Comparison of ENCODE assay signal across 8 cellular contexts in the genomic region with DNA sequence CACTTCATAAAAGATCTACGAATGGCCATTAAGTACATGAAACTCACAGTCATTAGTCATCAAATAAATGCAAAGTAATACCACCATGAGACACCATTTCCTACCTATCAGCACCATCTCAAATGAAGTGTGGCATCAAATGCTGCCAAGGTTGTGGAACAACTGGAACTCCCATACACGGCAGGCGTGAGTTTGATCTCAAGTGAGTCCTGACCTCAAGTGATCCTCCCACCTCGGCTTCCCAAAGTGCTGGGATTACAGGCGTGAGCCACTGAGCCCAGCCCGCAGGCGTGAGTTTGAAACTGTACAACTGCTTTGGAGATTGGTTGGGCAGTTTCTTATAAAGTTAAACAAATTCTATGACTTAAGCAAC. TPM values are rescaled to one million over a fixed set of nuclear protein-coding genes. Genes with fewer than 3 reads are reported as not detected.
A peak's percentile ranks its signal among the peaks of the same experiment; 100 is the strongest.
DNase-seq lines count a peak whose midpoint lies in the region; TF ChIP-seq lines count a peak whose summit lies in the region.

No MANE protein-coding gene starts in this region.

- H3K79me2 ChIP-seq in GM23248 (ENCODE audit: insufficient read depth), result no peaks in the 10 kb centered on the region
- no peaks in the 10 kb centered on the region for H3K79me2 ChIP-seq in OCI-LY1 (ENCODE audit: insufficient read depth, low read length)

- in situ Hi-C loops in GM23248 (cut with MboI), result loop anchor here (10.0 kb wide), 1 partner anchor 366 kb away; no protein-coding TSS in a partner anchor

- H2AFZ ChIP-seq in GM23248 (peak overlapping the region; percentile 98), OCI-LY1 (ENCODE audit: low read length) (no peak overlapping the region)

- intact Hi-C loops in adrenal gland (cut with DNase I), result loop anchor here (5.0 to 10.0 kb wide), 2 partner anchors 146 to 359 kb away; no protein-coding TSS in a partner anchor

- H3K4me2 ChIP-seq in GM23248 (ENCODE audit: unreplicated experiment) (peak overlapping the region; percentile 88), OCI-LY1 (ENCODE audit: low read length) (peak overlapping the region; percentile 82)

- H3F3A ChIP-seq in GM23248 (ENCODE audit: insufficient read depth) (peaks cover 12% of the 10 kb centered on the region), OCI-LY1 (ENCODE audit: insufficient read depth, low read length) (no peaks in the 10 kb centered on the region)

- no peaks in the 10 kb centered on the region for H4K20me1 ChIP-seq in GM23248 (ENCODE audit: insufficient read depth)
- no peaks in the 10 kb centered on the region for H4K20me1 ChIP-seq in OCI-LY1 (ENCODE audit: insufficient read depth, low read length)

- H3K36me3 ChIP-seq in GM23248 (ENCODE audit: low read depth) (no peaks in the 10 kb centered on the region), OCI-LY1 (ENCODE audit: insufficient read depth, low read length) (no peaks in the 10 kb centered on the region), adrenal gland (replicated peaks in 1 of 2) (no peaks in the 10 kb centered on the region), kidney epithelial cell (ENCODE audit: control insufficient read depth, insufficient read depth, low read length) (no peaks in the 10 kb centered on the region)

- H3K4me3 ChIP-seq in GM23248 (peak overlapping the region; percentile 81), OCI-LY1 (ENCODE audit: low read depth, low read length, poor library complexity, severe bottlenecking) (peak overlapping the region; percentile 62), adrenal gland (peak overlapping the region in 3 of 4 donors; percentile 22 to 74 (median 57)), kidney epithelial cell (ENCODE audit: low read depth, low read length) (peak overlapping the region; percentile 43)

- DNase-seq in GM23248, result peak; percentile 70
- peak in 3 of 7 donors; percentile 26 to 59 (median 45) for DNase-seq in adrenal gland
- no peak for DNase-seq in kidney epithelial cell (ENCODE audit: low read depth)
- peak; percentile 13 for DNase-seq in stimulated activated CD8-positive, alpha-beta memory T cell treated with anti-CD3 and anti-CD28 coated beads, Interleukin-12 subunit alpha, Interleukin-12 subunit beta, amount 100 ng/mL, for 4 hours (ENCODE audit: low read depth)
- DNase-seq in NCI-H1105 (lab: John Stamatoyannopoulos, UW), result no peak
- no peak for DNase-seq in COLO829 (ENCODE audit: low spot score)

- H3K9me3 ChIP-seq in GM23248 (ENCODE audit: low read depth), result no peaks in the 10 kb centered on the region
- H3K9me3 ChIP-seq in OCI-LY1 (ENCODE audit: low read length), result no peaks in the 10 kb centered on the region
- H3K9me3 ChIP-seq in adrenal gland (replicated peaks in 1 of 3), result no peaks in the 10 kb centered on the region

- H3K27me3 ChIP-seq in GM23248 (replicated peaks; ENCODE audit: insufficient read depth) (no peaks in the 10 kb centered on the region), OCI-LY1 (ENCODE audit: insufficient read depth, low read length) (0 out of 2 replicates have a peak, but pooled peaks cover 4% of the 10 kb centered on the region), adrenal gland (no peaks in the 10 kb centered on the region), kidney epithelial cell (ENCODE audit: control insufficient read depth, insufficient read depth, low read length) (no peaks in the 10 kb centered on the region)

- no peak for TF ChIP-seq POLR2A in adrenal gland (IDR thresholded peaks at IDR 0.05)

- TF ChIP-seq CTCF in C4-2B (conservative IDR thresholded peaks at IDR 0.05), result no peak
- no peak for TF ChIP-seq CTCF in OCI-LY1 (IDR thresholded peaks at IDR 0.05; ENCODE audit: low read length)
- TF ChIP-seq CTCF in adrenal gland (IDR thresholded peaks at IDR 0.05), result no peak
- TF ChIP-seq CTCF in kidney epithelial cell (IDR thresholded peaks at IDR 0.05; ENCODE audit: insufficient read depth, low read length, poor library complexity, severe bottlenecking), result no peak

- 1 to 3% methylated on average over 7 of the region's 7 CpGs for WGBS in GM23248 (ENCODE audit: low coverage in 1 of 2, low lambda C conversion rate in 2 of 2, missing lambda C conversion rate in 2 of 2), 2 experiments
- WGBS in adrenal gland, 4 donors, result 2 to 5% (median 4%) methylated on average over 6 to 7 of the region's 7 CpGs

- 0 out of 2 replicates have a peak, but pooled peaks cover 4% of the 10 kb centered on the region for H3K4me1 ChIP-seq in GM23248 (ENCODE audit: insufficient read depth)
- peaks cover 15% of the 10 kb centered on the region for H3K4me1 ChIP-seq in OCI-LY1 (ENCODE audit: insufficient read depth, low read length, severe bottlenecking)
- H3K4me1 ChIP-seq in adrenal gland (replicated peaks in 1 of 2), result peaks cover 0 to 11% of the 10 kb centered on the region in 2 donors

- H3K9me2 ChIP-seq in GM23248 (ENCODE audit: insufficient read depth) (no peaks in the 10 kb centered on the region), OCI-LY1 (ENCODE audit: low read depth, low read length) (no peaks in the 10 kb centered on the region)

- H3K9ac ChIP-seq in GM23248 (peak overlapping the region; percentile 81), OCI-LY1 (ENCODE audit: low read length) (peak overlapping the region; percentile 54)

- H3K27ac ChIP-seq in C4-2B (peak overlapping the region; percentile 56), GM23248 (peak overlapping the region; percentile 82), OCI-LY1 (ENCODE audit: low read depth, low read length, poor library complexity, severe bottlenecking) (no peak overlapping the region), adrenal gland (peak overlapping the region in 3 of 5 donors; percentile 75 to 93 (median 82))

RNA-seq across cellular contexts. Expression of gene HDAC11, which starts 28.8 kb away (rescaled TPM):
- total RNA-seq in GM23248 (2014; rRNA removed; shearing (Covaris generic)), result 8.7 and 12.2 TPM in 2 replicates
- 11.7 and 12.1 TPM in 2 replicates for polyA plus RNA-seq in GM23248 (2016; fragmentation: Nextera tagmentation; extraction: Ambion mirVana)
- 10 to 100 TPM in 7 of 8 donors, 1 to 10 TPM in 1; 9.4 to 58.0 (median 18.7) TPM for total RNA-seq in adrenal gland
- 10 to 100 TPM in 2 of 3 donors, 1 to 10 TPM in 1; 6.9 to 17.5 (median 12.7) TPM for polyA plus RNA-seq in adrenal gland
- total RNA-seq in kidney epithelial cell, result 14.3 and 17.3 TPM in 2 replicates

RNA-seq across cellular contexts. Expression of gene NUP210, which starts 31.2 kb away (rescaled TPM):
- total RNA-seq in GM23248 (2014; rRNA removed; shearing (Covaris generic)), result under 0.01 TPM in 1 of 2 replicates, not detected in the other
- polyA plus RNA-seq in GM23248 (2016; fragmentation: Nextera tagmentation; extraction: Ambion mirVana), result 0.04 and 0.18 TPM in 2 replicates
- 1 to 10 TPM; 6.2 to 9.6 (median 8.6) TPM for total RNA-seq in adrenal gland
- 10 to 100 TPM in 1 of 3 donors, 1 to 10 TPM in 2; 3.0 to 15.8 (median 8.6) TPM for polyA plus RNA-seq in adrenal gland
- 36.2 and 43.3 TPM in 2 replicates for total RNA-seq in kidney epithelial cell

Comparison
In these comparisons a context has a peak if more than half of its experiments do, and no peak if none do; other contexts are left out.
1. DNase-seq: peak in GM23248 (single experiment) and stimulated activated CD8-positive, alpha-beta memory T cell treated with anti-CD3 and anti-CD28 coated beads, Interleukin-12 subunit alpha, Interleukin-12 subunit beta, amount 100 ng/mL, for 4 hours (single experiment); none in kidney epithelial cell (single experiment), NCI-H1105 (single experiment) and COLO829 (single experiment).
2. Peak in every context shown above with its lines, with median percentiles within 50 percentile points of each other: H3K4me3 ChIP-seq.